9 cellular contexts compared by ENCODE assay signal in genomic region chr6:136031982-136032381, GRCh38.
DNase-seq lines count a peak whose midpoint lies in the region; ATAC-seq and TF ChIP-seq lines count a peak whose summit lies in the region.
"Had no signal": no experiment of that assay in that cellular context is flagged by ENCODE, and none has a peak within 500 bp of the region (broad histone marks: within the 10 kb centered on the region; RNA-seq: fewer than 3 reads in every experiment).

No MANE protein-coding gene starts in this region.

- no peak overlapping the region for H3K4me2 ChIP-seq in osteoblast (ENCODE audit: insufficient read depth, low read length)

- H3K79me2 ChIP-seq in osteoblast (ENCODE audit: insufficient read depth, low read length), result peaks cover 11% of the 10 kb centered on the region

- H3K4me1 ChIP-seq in osteoblast (ENCODE audit: insufficient read depth, low read length), result peaks cover 30% of the 10 kb centered on the region

- DNase-seq in GM06990 (ENCODE audit: extremely low read depth, insufficient read length), result no peak
- peak; percentile 41 for DNase-seq in dedifferentiated amniotic fluid mesenchymal stem cell (ENCODE audit: extremely low spot score)
- peak; percentile 84 for DNase-seq in osteoblast (ENCODE audit: insufficient read length, low spot score, missing footprints)
- DNase-seq in nucleus accumbens (lab: John Stamatoyannopoulos, UW), result no peak
- DNase-seq: midbrain had no signal

- no peaks in the 10 kb centered on the region for H4K20me1 ChIP-seq in osteoblast (ENCODE audit: insufficient read depth, low read length)

- TF ChIP-seq CTCF in GM06990 (IDR thresholded peaks at IDR 0.05; ENCODE audit: insufficient read depth, low read length, poor library complexity, severe bottlenecking) (peak; percentile 39), LNCAP (IDR thresholded peaks at IDR 0.05) (peak; percentile 64), osteoblast (IDR thresholded peaks at IDR 0.05; ENCODE audit: extremely low read depth, low read depth, low read length) (peak; percentile 76)

- ATAC-seq in GM21381 (IDR thresholded peaks at IDR 0.05; ENCODE audit: unreplicated experiment) (no peak), GM18873 (IDR thresholded peaks at IDR 0.05; ENCODE audit: low FRiP score, unreplicated experiment) (no peak), HG02981 (IDR thresholded peaks at IDR 0.05; ENCODE audit: unreplicated experiment) (no peak)

- H3K27me3 ChIP-seq in GM06990 (replicated peaks; ENCODE audit: control insufficient read depth, insufficient read depth, low read length) (no peaks in the 10 kb centered on the region; the same call in none of the 2 replicates), osteoblast (ENCODE audit: insufficient read depth, low read length) (no peaks in the 10 kb centered on the region)

- H3K4me3 ChIP-seq in GM06990 (replicated peaks; ENCODE audit: low read depth, low read length) (no peak overlapping the region), osteoblast (ENCODE audit: insufficient read depth, low read length) (no peak overlapping the region)

- peak overlapping the region; percentile 48 for H3K27ac ChIP-seq in osteoblast (ENCODE audit: low read depth, low read length)

- H3K36me3 ChIP-seq in GM06990 (ENCODE audit: control insufficient read depth, insufficient read depth, low read length), result no peaks in the 10 kb centered on the region
- H3K36me3 ChIP-seq in osteoblast (ENCODE audit: insufficient read depth, low read length), result no peaks in the 10 kb centered on the region

- H3K9me3 ChIP-seq in osteoblast (ENCODE audit: low read depth, low read length), result no peaks in the 10 kb centered on the region

- H2AFZ ChIP-seq in osteoblast (ENCODE audit: low read length), result peak overlapping the region; percentile 23

Comparison
In these comparisons a context has a peak if more than half of its experiments do, and no peak if none do; other contexts are left out.
1. DNase-seq: peak in dedifferentiated amniotic fluid mesenchymal stem cell (single experiment) and osteoblast (single experiment); none in GM06990 (single experiment) and nucleus accumbens (0 of 56).
2. Peak in every context shown above with its lines, with median percentiles within 50 percentile points of each other: CTCF ChIP-seq.